In the genomic region with DNA sequence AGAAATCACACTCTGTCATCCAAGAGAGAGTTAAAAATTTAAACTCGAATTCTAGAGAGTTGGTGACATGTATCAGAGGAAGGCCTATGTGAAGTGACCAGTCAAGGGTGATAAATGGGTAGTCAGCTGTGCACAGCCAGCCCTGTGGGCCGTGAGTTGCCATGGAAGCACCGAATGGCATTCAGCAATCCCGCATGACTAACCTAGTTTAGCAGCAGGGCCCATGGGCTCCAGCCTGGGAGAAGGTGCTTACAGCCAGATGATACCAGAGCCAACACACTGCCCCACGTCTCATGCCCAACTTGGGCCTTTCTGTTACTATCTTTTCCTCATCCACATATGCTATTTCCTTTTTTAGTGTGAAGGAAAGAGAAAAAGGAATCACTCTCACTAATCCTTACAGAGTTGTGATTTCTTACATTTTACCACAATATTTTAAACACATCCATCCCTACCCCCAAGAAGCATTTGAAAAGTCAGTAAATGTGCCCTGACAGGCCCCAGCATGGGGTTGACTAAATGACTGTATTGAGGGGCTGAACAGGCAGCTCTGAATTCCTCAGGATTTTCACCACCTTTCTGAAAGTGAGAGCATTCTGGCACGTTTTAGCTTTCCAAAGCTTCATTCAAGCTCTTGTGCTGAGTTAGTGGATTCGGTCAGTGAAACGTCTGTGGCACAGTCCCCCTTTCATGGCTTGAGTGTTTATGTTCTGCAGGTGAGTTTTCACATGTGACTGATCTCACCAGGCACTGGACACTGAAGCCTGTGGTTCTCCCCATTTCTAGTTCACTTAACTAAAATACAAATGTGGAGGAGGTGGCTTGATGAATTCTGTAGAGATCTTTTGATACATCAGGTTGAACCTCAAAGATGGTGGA, we compare ENCODE assay signal across 8 cellular contexts.
DNase-seq lines count a peak whose midpoint lies in the region; ATAC-seq and TF ChIP-seq lines count a peak whose summit lies in the region.

No MANE protein-coding gene starts in this region.

- H3K4me1 Mint-ChIP-seq in neural crest cell (peaks cover 74% of the 10 kb centered on the region), T-cell (peaks cover 70 to 81% (median 76%) of the 10 kb centered on the region in 3 donors)

- H3K27me3 ChIP-seq in SJSA1 (replicated peaks), result no peaks in the 10 kb centered on the region
- H3K27me3 ChIP-seq in testis, result no peaks in the 10 kb centered on the region

- H3K27me3 Mint-ChIP-seq in neural crest cell (ENCODE audit: low read depth) (no peaks in the 10 kb centered on the region), T-cell (no peaks in the 10 kb centered on the region)

- peak; percentile 80 for DNase-seq in GM04503 (ENCODE audit: low read depth)
- DNase-seq in SJSA1 (ENCODE audit: low read depth in 1 of 2, low spot score in 2 of 2), result peak; percentile 44 to 82
- DNase-seq in fibroblast of peridontal ligament (ENCODE audit: extremely low read depth), result peak; percentile 83
- DNase-seq in neural crest cell (ENCODE audit: low read depth, low spot score), result peak; percentile 59
- DNase-seq in T-cell, result no peak
- DNase-seq in testis, result no peak

- H3K9me3 ChIP-seq in SJSA1 (replicated peaks), result no peaks in the 10 kb centered on the region
- H3K9me3 ChIP-seq in testis, result no peaks in the 10 kb centered on the region

- CTCF ChIA-PET in T-cell (lab: Charles Lee), result no interaction called here

- no peaks in the 10 kb centered on the region for H3K36me3 Mint-ChIP-seq in neural crest cell (ENCODE audit: low read depth)
- H3K36me3 Mint-ChIP-seq in T-cell, result peaks cover 2% of the 10 kb centered on the region

- H3K4me3 Mint-ChIP-seq in neural crest cell, result peak overlapping the region; percentile 68
- H3K4me3 Mint-ChIP-seq in T-cell, result no peak overlapping the region

- H3K27ac Mint-ChIP-seq in neural crest cell (ENCODE audit: unreplicated experiment) (peak overlapping the region; percentile 93), T-cell (peak overlapping the region in 1 of 2 donors; percentile 22)

- H3K4me1 ChIP-seq in SJSA1 (replicated peaks) (peaks cover 31% of the 10 kb centered on the region), testis (peaks cover 43% of the 10 kb centered on the region)

- no peak for TF ChIP-seq POLR2A in testis (IDR thresholded peaks at IDR 0.05)

- no peak overlapping the region for H3K4me3 ChIP-seq in SJSA1
- no peak overlapping the region for H3K4me3 ChIP-seq in testis

- TF ChIP-seq CTCF in neural crest cell (conservative IDR thresholded peaks at IDR 0.05) (no peak), testis (IDR thresholded peaks at IDR 0.05) (no peak)

- intact Hi-C loops in testis (cut with DNase I; ENCODE audit: low total_unique reads), result no loop called here

- 0 out of 2 replicates have a peak, but pooled peaks cover 3% of the 10 kb centered on the region for H3K36me3 ChIP-seq in SJSA1
- no peaks in the 10 kb centered on the region for H3K36me3 ChIP-seq in testis (ENCODE audit: low read depth, missing control alignments)

- WGBS in testis, 2 donors, result 53 to 69% methylated on average over 8 of the region's 8 CpGs

- POLR2A ChIA-PET in T-cell (lab: Charles Lee), result no interaction called here

- H3K27ac ChIP-seq in SJSA1 (peak overlapping the region; percentile 74), testis (peak overlapping the region in 1 of 2 donors; percentile 56)

- ATAC-seq in HG03064 (IDR thresholded peaks at IDR 0.05; ENCODE audit: low read depth, unreplicated experiment) (peak; percentile 49), T-cell (replicated peaks in 1 of 4) (no peak), GM21515 (IDR thresholded peaks at IDR 0.05; ENCODE audit: unreplicated experiment) (no peak)

- H3K9me3 Mint-ChIP-seq in neural crest cell, result no peaks in the 10 kb centered on the region
- H3K9me3 Mint-ChIP-seq in T-cell, result no peaks in the 10 kb centered on the region

Comparison
In these comparisons a context has a peak if more than half of its experiments do, and no peak if none do; other contexts are left out.
1. DNase-seq: peak in GM04503 (single experiment), SJSA1 (2 of 2), fibroblast of peridontal ligament (single experiment) and neural crest cell (single experiment); none in T-cell (0 of 34) and testis (single experiment).